ENCODE assay signal across 16 cellular contexts in genomic region chrX:16999275-16999674, GRCh38. TPM values are rescaled to one million over a fixed set of nuclear protein-coding genes. Genes with fewer than 3 reads are reported as not detected.
A peak's percentile ranks its signal among the peaks of the same experiment; 100 is the strongest.
DNase-seq lines count a peak whose midpoint lies in the region; ATAC-seq lines count a peak whose summit lies in the region.
"Had no signal": no experiment of that assay in that cellular context is flagged by ENCODE, and none has a peak within 500 bp of the region (broad histone marks: within the 10 kb centered on the region; RNA-seq: fewer than 3 reads in every experiment).

No MANE protein-coding gene starts in this region.

- H3K9me3 ChIP-seq in MG63, result no peaks in the 10 kb centered on the region

- ATAC-seq in activated CD4-positive, CD25-positive, alpha-beta regulatory T cell treated with anti-CD3 and anti-CD28 coated beads, Interleukin-2, amount 50 U/mL, for 24 hours, result no peak
- ATAC-seq: GM23338, HCT116 had no signal

- no peaks in the 10 kb centered on the region for H3K36me3 ChIP-seq in MG63

- peak; percentile 14 for DNase-seq in NCI-H2171 treated with DMSO at 0.1 percent for 48 hours (lab: John Stamatoyannopoulos, UW)
- no peak for DNase-seq in NCI-H2171 (lab: John Stamatoyannopoulos, UW)
- DNase-seq in MG63, result peak; percentile 6
- peak; percentile 34 for DNase-seq in cerebellum (ENCODE audit: low spot score)
- no peak for DNase-seq in ecto neural progenitor cell (ENCODE audit: low spot score)
- no peak for DNase-seq in activated T-cell treated with anti-CD3 and anti-CD28 coated beads, Interleukin-2, amount 50 U/mL, for 1 hour
- DNase-seq: Calu3; CD4-positive, alpha-beta T cell; NCI-H1417 treated with DMSO at 0.1 percent for 48 hours; NCI-H2029; NCI-H510A; NCI-H774; SHP77 had no signal

- no peak overlapping the region for H3K4me3 ChIP-seq in MG63
- H3K4me3 ChIP-seq: GM23338 had no signal

- H3K27me3 ChIP-seq in MG63, result no peaks in the 10 kb centered on the region

RNA-seq across cellular contexts. Expression of gene REPS2, which starts 52.8 kb away (rescaled TPM):
- 0.07 TPM in 1 of 2 replicates, not detected in the other for total RNA-seq in MG63 (2014; rRNA removed; shearing (Covaris generic); ENCODE audit: low replicate concordance)
- 16.2 TPM for total RNA-seq in cerebellum

Comparison
In these comparisons a context has a peak if more than half of its experiments do, and no peak if none do; other contexts are left out.
1. DNase-seq: peak in NCI-H2171 treated with DMSO at 0.1 percent for 48 hours (single experiment), MG63 (single experiment) and cerebellum (single experiment); none in NCI-H2171 (single experiment), ecto neural progenitor cell (single experiment) and activated T-cell treated with anti-CD3 and anti-CD28 coated beads, Interleukin-2, amount 50 U/mL, for 1 hour (single experiment).
2. RNA of gene REPS2, which starts 52.8 kb away (total RNA-seq): 16.2 TPM in cerebellum (single experiment); 0.07 TPM in MG63; every median in the first group is over 10 times any median in the second.